8 cellular contexts compared by ENCODE assay signal in genomic region chr9:75265525-75265972, GRCh38.
DNase-seq lines count a peak whose midpoint lies in the region; ATAC-seq and TF ChIP-seq lines count a peak whose summit lies in the region.

No MANE protein-coding gene starts in this region.

- H4K5ac ChIP-seq in mesendoderm (ENCODE audit: low read length), result no peak overlapping the region

- no peak overlapping the region for H3K27ac Mint-ChIP-seq in activated B cell treated with CpG ODN at 0.5 μM for 24 hours

- no peak overlapping the region for H3K23ac ChIP-seq in mesendoderm (ENCODE audit: low read length)

- H3K18ac ChIP-seq in mesendoderm (ENCODE audit: low read length), result no peak overlapping the region

- no peak overlapping the region for H3K4me3 ChIP-seq in cardiac muscle cell
- H3K4me3 ChIP-seq in mesendoderm (ENCODE audit: low read length), result no peak overlapping the region

- H3K36me3 ChIP-seq in cardiac muscle cell (no peaks in the 10 kb centered on the region), mesendoderm (ENCODE audit: control insufficient read depth, insufficient read depth, low read length) (no peaks in the 10 kb centered on the region)

- H3K4ac ChIP-seq in mesendoderm (ENCODE audit: low read depth, low read length), result no peak overlapping the region

- no peaks in the 10 kb centered on the region for H3K27me3 ChIP-seq in cardiac muscle cell
- no peaks in the 10 kb centered on the region for H3K27me3 ChIP-seq in mesendoderm (ENCODE audit: insufficient read depth, low read length, poor library complexity)

- H3K36me3 Mint-ChIP-seq in activated B cell treated with CpG ODN at 0.5 μM for 24 hours (ENCODE audit: low read depth), result no peaks in the 10 kb centered on the region

- POLR2A ChIA-PET in activated B cell treated with CpG ODN at 0.5 μM for 24 hours (lab: Charles Lee), result no interaction called here

- CTCF ChIA-PET in activated B cell treated with CpG ODN at 0.5 μM for 24 hours (lab: Charles Lee), result interaction anchor here (1.0 to 1.8 kb wide), 3 partner anchors 11 to 1439 kb away, joined by 3 to 7 read pairs (median 4); no protein-coding TSS in a partner anchor

- no peak overlapping the region for H4K8ac ChIP-seq in mesendoderm (ENCODE audit: low read depth, low read length)

- peak; percentile 85 for TF ChIP-seq CTCF in cardiac muscle cell (IDR thresholded peaks at IDR 0.05; ENCODE audit: low read depth, low read length)
- peak; percentile 74 for TF ChIP-seq CTCF in activated B cell treated with CpG ODN at 0.5 μM for 24 hours (IDR thresholded peaks at IDR 0.05)

- no peak overlapping the region for H2BK120ac ChIP-seq in mesendoderm (ENCODE audit: low read depth, low read length)

- no peaks in the 10 kb centered on the region for H3K79me1 ChIP-seq in mesendoderm (ENCODE audit: low read length)

- H3K9me3 Mint-ChIP-seq in activated B cell treated with CpG ODN at 0.5 μM for 24 hours, result no peaks in the 10 kb centered on the region

- no peaks in the 10 kb centered on the region for H3K4me1 Mint-ChIP-seq in activated B cell treated with CpG ODN at 0.5 μM for 24 hours

- no peak overlapping the region for H2BK5ac ChIP-seq in mesendoderm (ENCODE audit: low read length)

- H3K4me3 Mint-ChIP-seq in activated B cell treated with CpG ODN at 0.5 μM for 24 hours, result no peak overlapping the region

- no peaks in the 10 kb centered on the region for H3K27me3 Mint-ChIP-seq in activated B cell treated with CpG ODN at 0.5 μM for 24 hours

- H2AK5ac ChIP-seq in mesendoderm (ENCODE audit: low read length), result no peak overlapping the region

- H3K9me3 ChIP-seq in cardiac muscle cell (ENCODE audit: low read depth), result no peaks in the 10 kb centered on the region

- no CpG with 5 or more reads among the region's 3 CpGs for WGBS in mesendoderm (ENCODE audit: extremely low coverage, insufficient coverage, low lambda C conversion rate)

- H3K4me2 ChIP-seq in mesendoderm (ENCODE audit: low read length), result no peak overlapping the region

- H2BK15ac ChIP-seq in mesendoderm (replicated peaks; ENCODE audit: low read depth), result no peak overlapping the region

- H3K56ac ChIP-seq in mesendoderm (ENCODE audit: low read length), result no peak overlapping the region

- no peaks in the 10 kb centered on the region for H3K79me2 ChIP-seq in mesendoderm (ENCODE audit: control insufficient read depth, insufficient read depth, low read length)

- H3K27ac ChIP-seq in cardiac muscle cell (no peak overlapping the region), mesendoderm (ENCODE audit: low read depth, low read length) (no peak overlapping the region)

- H3K9ac ChIP-seq in mesendoderm (ENCODE audit: low read length), result no peak overlapping the region

- no peaks in the 10 kb centered on the region for H3K4me1 ChIP-seq in cardiac muscle cell (ENCODE audit: low read depth)
- no peaks in the 10 kb centered on the region for H3K4me1 ChIP-seq in mesendoderm (ENCODE audit: control insufficient read depth, low read depth, low read length)

- ATAC-seq in HG02588 (IDR thresholded peaks at IDR 0.05; ENCODE audit: unreplicated experiment) (peak; percentile 79), activated B cell treated with CpG ODN at 0.5 μM for 24 hours (ENCODE audit: low read depth) (no peak)
- no peak for ATAC-seq in stimulated activated naive CD8-positive, alpha-beta T cell treated with anti-CD3 and anti-CD28 coated beads, Interleukin-15, Interleukin-2, amounts not matched to agents 100 U/mL and 50 U/mL, for 24 hours

- DNase-seq in cardiac muscle cell (ENCODE audit: low read depth in 1 of 2, low spot score in 1 of 2), result peak; percentile 60 to 69
- no peak for DNase-seq in cardiac septum (ENCODE audit: low spot score)
- peak; percentile 20 for DNase-seq in NCI-H1105 (lab: John Stamatoyannopoulos, UW)
- no peak for DNase-seq in activated B cell treated with CpG ODN at 0.5 μM for 24 hours
- DNase-seq in effector CD4-positive, alpha-beta T cell, result peak; percentile 24
- peak; percentile 63 for DNase-seq in mesendoderm
- DNase-seq in stimulated activated naive CD8-positive, alpha-beta T cell treated with anti-CD3 and anti-CD28 coated beads, Interleukin-15, Interleukin-2, amounts not matched to agents 100 U/mL and 50 U/mL, for 24 hours, result peak; percentile 49

- intact Hi-C loops in cardiac septum (cut with DNase I), result loop anchor here (5.0 kb wide), 1 partner anchor 592 kb away; no protein-coding TSS in a partner anchor
- intact Hi-C loops in activated B cell treated with CpG ODN at 0.5 μM for 24 hours (cut with micrococcal nuclease), result no loop called here

Comparison
In these comparisons a context has a peak if more than half of its experiments do, and no peak if none do; other contexts are left out.
1. DNase-seq: peak in cardiac muscle cell (2 of 2), NCI-H1105 (single experiment), effector CD4-positive, alpha-beta T cell (single experiment), mesendoderm (single experiment) and stimulated activated naive CD8-positive, alpha-beta T cell treated with anti-CD3 and anti-CD28 coated beads, Interleukin-15, Interleukin-2, amounts not matched to agents 100 U/mL and 50 U/mL, for 24 hours (single experiment); none in cardiac septum (single experiment) and activated B cell treated with CpG ODN at 0.5 μM for 24 hours (single experiment).